17 cellular contexts compared by ENCODE assay signal in the genomic region with DNA sequence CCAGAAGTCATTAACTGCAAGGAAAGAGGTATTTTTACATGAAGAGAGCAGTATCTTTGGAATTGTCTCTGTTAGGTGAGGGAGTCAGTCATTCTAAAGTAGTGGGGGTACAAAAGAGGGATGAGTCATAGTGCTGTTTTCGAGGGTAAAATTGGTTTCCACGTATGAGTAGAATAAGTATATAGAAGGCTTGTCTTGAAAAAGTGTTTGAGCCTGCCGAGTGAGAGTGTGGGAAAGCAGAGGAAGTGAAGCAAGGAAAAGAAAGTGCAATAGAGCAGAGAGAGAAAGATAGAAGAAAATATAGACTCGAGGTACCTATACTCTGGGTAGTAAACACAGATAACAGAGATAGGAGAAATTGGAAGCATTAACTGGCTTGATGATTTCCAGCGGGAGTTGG.
DNase-seq lines count a peak whose midpoint lies in the region; ATAC-seq, FAIRE-seq and TF ChIP-seq lines count a peak whose summit lies in the region.
"Had no signal": no experiment of that assay in that cellular context is flagged by ENCODE, and none has a peak within 500 bp of the region (broad histone marks: within the 10 kb centered on the region; RNA-seq: fewer than 3 reads in every experiment).

No MANE protein-coding gene starts in this region.

- TF ChIP-seq EP300 in GM12878 (IDR thresholded peaks at IDR 0.05; ENCODE audit: borderline replicate concordance in 1 of 2, control insufficient read depth in 1 of 2, low read depth in 2 of 2, low read length in 2 of 2), result no peak

- POLR2A ChIA-PET in GM12878 (lab: Charles Lee), result no interaction called here

- no TSS peak for BruUV-seq in GM12878 (replicated peaks; lab: Mats Ljungman, UMichigan)

- no peaks in the 10 kb centered on the region for H3K36me3 ChIP-seq in GM12878 (ENCODE audit: control insufficient read depth in 2 of 2, insufficient read depth in 2 of 2, low read length in 1 of 2)
- H3K36me3 ChIP-seq: ascending aorta; BLaER1 treated with 17β-estradiol and CSF1 and Interleukin-3, amounts not matched to agents 10 nM and 100 nM; neutrophil; spleen had no signal

- no peak overlapping the region for H3K4me2 ChIP-seq in GM12878 (ENCODE audit: control insufficient read depth, insufficient read depth)
- H3K4me2 ChIP-seq: BLaER1 treated with 17β-estradiol and CSF1 and Interleukin-3, amounts not matched to agents 10 nM and 100 nM had no signal

- no peak overlapping the region for H3K9ac ChIP-seq in GM12878 (ENCODE audit: control insufficient read depth, insufficient read depth, low read length)
- H3K9ac ChIP-seq: BLaER1 treated with 17β-estradiol and CSF1 and Interleukin-3, amounts not matched to agents 10 nM and 100 nM had no signal

- RAD21 ChIA-PET in GM12878 (lab: Charles Lee; ENCODE audit: unreplicated experiment), result no interaction called here

- ATAC-seq in GM18907 (IDR thresholded peaks at IDR 0.05; ENCODE audit: unreplicated experiment), result peak; percentile 96
- peak; percentile 86 for ATAC-seq in GM21786 (IDR thresholded peaks at IDR 0.05; ENCODE audit: unreplicated experiment)
- peak; percentile 92 for ATAC-seq in HG03064 (IDR thresholded peaks at IDR 0.05; ENCODE audit: low read depth, unreplicated experiment)
- peak; percentile 38 for ATAC-seq in GM12878

- CTCF ChIA-PET in GM12878 (lab: Yijun Ruan, JAX), result no interaction called here

- intact Hi-C loops in GM12878 (cut with micrococcal nuclease; ENCODE audit: unreplicated experiment), result no loop called here

- no peaks in the 10 kb centered on the region for H4K20me1 ChIP-seq in GM12878 (ENCODE audit: control insufficient read depth, insufficient read depth)
- H4K20me1 ChIP-seq: BLaER1 treated with 17β-estradiol and CSF1 and Interleukin-3, amounts not matched to agents 10 nM and 100 nM had no signal

- WGBS in GM12878 (ENCODE audit: insufficient coverage, insufficient replicate concordance, low lambda C conversion rate, missing lambda C conversion rate), result 12% methylated on average over 5 of the region's 5 CpGs

- in situ Hi-C loops in GM12878 (cut with MboI), result no loop called here

- H3K27ac ChIP-seq in GM12878 (ENCODE audit: control insufficient read depth, insufficient read depth), result no peak overlapping the region
- H3K27ac ChIP-seq: ascending aorta; BLaER1 treated with 17β-estradiol and CSF1 and Interleukin-3, amounts not matched to agents 10 nM and 100 nM; neutrophil; spleen had no signal

- TF ChIP-seq POLR2A in GM12878 (IDR thresholded peaks at IDR 0.05; ENCODE audit: low read depth, low read length), result no peak

- no peak overlapping the region for H2AFZ ChIP-seq in GM12878 (ENCODE audit: control insufficient read depth, low read depth, low read length)

- SMC1A ChIA-PET in GM12878 (lab: Charles Lee; ENCODE audit: uncharacterized antibody, unreplicated experiment), result no interaction called here

- DNase-seq in GM12878 (ENCODE audit: low read depth, low spot score) (no peak), putamen (ENCODE audit: low spot score) (no peak), urothelium cell line (ENCODE audit: low spot score) (no peak), SHP77 treated with DMSO at 0.1 percent for 48 hours (lab: John Stamatoyannopoulos, UW) (no peak), HCEC 1CT (no peak)
- DNase-seq: activated CD4-positive, alpha-beta T cell treated with anti-CD3 and anti-CD28 coated beads, Interleukin-2, amount 10 ng/mL, durations not matched to agents 7 days and 5 days; EL; KG1; mammary epithelial cell; NCI-H524; spleen had no signal

- no peaks in the 10 kb centered on the region for H3K9me3 ChIP-seq in GM12878 (replicated peaks; ENCODE audit: control insufficient read depth, insufficient read depth, low read length)
- H3K9me3 ChIP-seq: ascending aorta; BLaER1 treated with 17β-estradiol and CSF1 and Interleukin-3, amounts not matched to agents 10 nM and 100 nM; neutrophil; spleen had no signal

- no peaks in the 10 kb centered on the region for H3K27me3 ChIP-seq in GM12878 (replicated peaks in 1 of 2; ENCODE audit: control insufficient read depth in 2 of 2, insufficient read depth in 2 of 2, low read length in 1 of 2)
- H3K27me3 ChIP-seq: ascending aorta, neutrophil, spleen had no signal

- H3K79me2 ChIP-seq in GM12878 (ENCODE audit: control insufficient read depth, insufficient read depth, low read length), result no peaks in the 10 kb centered on the region

- no peak for TF ChIP-seq CTCF in GM12878 (IDR thresholded peaks at IDR 0.05 in 2 of 3, conservative IDR thresholded peaks at IDR 0.05 in 1 of 3; ENCODE audit: control insufficient read depth in 2 of 3, extremely low read depth in 1 of 3, insufficient read depth in 1 of 3, low read depth in 3 of 3, low read length in 3 of 3)

- no peak for FAIRE-seq in GM12878 (lab: Jason Lieb, UNC)
- no peak for FAIRE-seq in urothelium cell line (lab: Jason Lieb, UNC)

- H3K4me3 ChIP-seq in GM12878, result no peak overlapping the region
- H3K4me3 ChIP-seq: ascending aorta; BLaER1 treated with 17β-estradiol and CSF1 and Interleukin-3, amounts not matched to agents 10 nM and 100 nM; spleen had no signal

- no peak for TF ChIP-seq RAD21 in GM12878 (IDR thresholded peaks at IDR 0.05; ENCODE audit: insufficient read depth, low read depth, low read length)

- H3K4me1 ChIP-seq in GM12878 (ENCODE audit: control insufficient read depth, insufficient read depth, low read length), result no peaks in the 10 kb centered on the region
- H3K4me1 ChIP-seq: ascending aorta; BLaER1 treated with 17β-estradiol and CSF1 and Interleukin-3, amounts not matched to agents 10 nM and 100 nM; spleen had no signal

TF ChIP-seq in GM12878, 131 proteins besides CTCF, POLR2A, EP300 and RAD21:
- TF ChIP-seq RUNX3 (IDR thresholded peaks at IDR 0.05; ENCODE audit: low read length) (peak; percentile 80), ETV6 (conservative IDR thresholded peaks at IDR 0.05 in 1 of 2, IDR thresholded peaks at IDR 0.05 in 1 of 2; ENCODE audit: borderline replicate concordance in 1 of 2, low read depth in 1 of 2) (0 out of 4 replicates have a peak, but pooled peaks of 1 of the 2 experiments have one; percentile 19), MEF2A (IDR thresholded peaks at IDR 0.05; ENCODE audit: insufficient read depth, low read depth, low read length) (0 out of 2 replicates have a peak, but pooled peaks have one; percentile 24), IKZF2 (IDR thresholded peaks at IDR 0.05) (peak; percentile 14 to 20; a peak in 1 of 4 replicates), ZNF24 (IDR thresholded peaks at IDR 0.05) (no peak), JUNB (IDR thresholded peaks at IDR 0.05) (peak; percentile 70), HDAC2 (IDR thresholded peaks at IDR 0.05) (no peak), IRF4 (IDR thresholded peaks at IDR 0.05; ENCODE audit: low read depth, low read length) (0 out of 2 replicates have a peak, but pooled peaks have one; percentile 18), NFIC (IDR thresholded peaks at IDR 0.05; ENCODE audit: low read depth, low read length) (peak; percentile 44; the same call in 1 of the 2 replicates)
TF ChIP-seq in GM12878: peak in this region for 7.

Comparison
In these comparisons a context has a peak if more than half of its experiments do, and no peak if none do; other contexts are left out.
1. ATAC-seq: peak in every context shown above with its lines; median percentile 96 in GM18907; 92 in HG03064; 86 in GM21786; 38 in GM12878.